9 cellular contexts compared by ENCODE assay signal in genomic region chr10:121668336-121669009, GRCh38.
DNase-seq lines count a peak whose midpoint lies in the region; ATAC-seq, FAIRE-seq and TF ChIP-seq lines count a peak whose summit lies in the region.
"Had no signal": no experiment of that assay in that cellular context is flagged by ENCODE, and none has a peak within 500 bp of the region (broad histone marks: within the 10 kb centered on the region; RNA-seq: fewer than 3 reads in every experiment).

No MANE protein-coding gene starts in this region.

- H3K27me3 ChIP-seq in K562 (ENCODE audit: control insufficient read depth in 2 of 2, insufficient read depth in 2 of 2, low read length in 2 of 2) (peaks cover 0 to 16% of the 10 kb centered on the region in 2 experiments; a peak in 2 of 5 replicates), stomach (no peaks in the 10 kb centered on the region)

- DNase-seq in K562 (ENCODE audit: extremely low read depth in 1 of 4, low spot score in 3 of 4) (no peak), iPS-NIHi7 (ENCODE audit: extremely low spot score) (peak; percentile 80), stomach (peak; percentile 60), NCI-H1694 (lab: John Stamatoyannopoulos, UW) (no peak), NCI-H1105 treated with DMSO at 0.1 percent for 48 hours (lab: John Stamatoyannopoulos, UW) (no peak)
- DNase-seq: naive B cell had no signal

- H3K9me1 ChIP-seq in K562 (ENCODE audit: control insufficient read depth, insufficient read depth, low read length), result no peaks in the 10 kb centered on the region

- H3K36me3 ChIP-seq in K562 (ENCODE audit: control insufficient read depth, insufficient read depth, low read length) (no peaks in the 10 kb centered on the region), stomach (no peaks in the 10 kb centered on the region)

- ATAC-seq in K562 (no peak), GM21423 (IDR thresholded peaks at IDR 0.05; ENCODE audit: unreplicated experiment) (no peak), HG02759 (IDR thresholded peaks at IDR 0.05; ENCODE audit: unreplicated experiment) (no peak)

- TF ChIP-seq EP300 in Ishikawa (IDR thresholded peaks at IDR 0.05; ENCODE audit: borderline replicate concordance) (peak; percentile 28; the same call in 1 of the 2 replicates), K562 (IDR thresholded peaks at IDR 0.05; ENCODE audit: low read length) (no peak), stomach (IDR thresholded peaks at IDR 0.05) (no peak)

- intact Hi-C loops in K562 (cut with micrococcal nuclease), result no loop called here
- intact Hi-C loops in stomach (cut with DNase I; ENCODE audit: low total_unique reads), result no loop called here

- no peaks in the 10 kb centered on the region for H3K4me1 ChIP-seq in K562 (replicated peaks in 1 of 2; ENCODE audit: control insufficient read depth in 2 of 2, insufficient read depth in 2 of 2, low read length in 2 of 2)
- peaks cover 0 to 18% (median 12%) of the 10 kb centered on the region in 4 donors for H3K4me1 ChIP-seq in stomach

- H2AFZ ChIP-seq in K562 (ENCODE audit: low read depth, low read length), result no peak overlapping the region

- H3K4me2 ChIP-seq in K562 (ENCODE audit: insufficient read depth, low read length), result no peak overlapping the region

- H3K79me2 ChIP-seq in K562 (ENCODE audit: control insufficient read depth, insufficient read depth, low read length), result no peaks in the 10 kb centered on the region

- CTCF ChIA-PET in K562 (lab: Yijun Ruan, JAX; ENCODE audit: low intra/inter-chr PET ratio), result no interaction called here

- in situ Hi-C loops in K562 (cut with MboI), result no loop called here

- TF ChIP-seq CTCF in K562 (IDR thresholded peaks at IDR 0.05 in 2 of 3, conservative IDR thresholded peaks at IDR 0.05 in 1 of 3; ENCODE audit: insufficient read depth in 2 of 3, low read depth in 1 of 3, low read length in 3 of 3), result no peak
- no peak for TF ChIP-seq CTCF in stomach (IDR thresholded peaks at IDR 0.05)

- 0% methylated on average over 4 of the region's 8 CpGs for WGBS in K562 (ENCODE audit: insufficient coverage, low coverage, missing lambda C conversion rate)
- WGBS in stomach, 5 donors, result 10 to 19% (median 13%) methylated on average over 8 of the region's 8 CpGs

- BruUV-seq in K562 (replicated peaks; lab: Mats Ljungman, UMichigan), result no TSS peak

- H3K27ac ChIP-seq in K562 (ENCODE audit: extremely low read depth, low read depth, low read length), result no peak overlapping the region
- H3K27ac ChIP-seq in stomach, result peak overlapping the region in 4 of 5 donors; percentile 21 to 77 (median 56)

- TF ChIP-seq RAD21 in Ishikawa (IDR thresholded peaks at IDR 0.05; ENCODE audit: low read depth) (0 out of 2 replicates have a peak, but pooled peaks have one; percentile 0), K562 (CRISPR knock-in tag; conservative IDR thresholded peaks at IDR 0.05 in 1 of 2, IDR thresholded peaks at IDR 0.05 in 1 of 2) (no peak)

- H3K4me3 ChIP-seq in K562, result no peak overlapping the region
- peak overlapping the region in 1 of 4 donors; percentile 7 for H3K4me3 ChIP-seq in stomach

- no peak for FAIRE-seq in K562 (lab: Jason Lieb, UNC)

- no peak for TF ChIP-seq POLR2A in K562 (conservative IDR thresholded peaks at IDR 0.05)
- no peak for TF ChIP-seq POLR2A in stomach (IDR thresholded peaks at IDR 0.05)

- no peak overlapping the region for H3K9ac ChIP-seq in K562 (ENCODE audit: insufficient read depth in 1 of 2, low read depth in 2 of 2, low read length in 2 of 2)

- H3K9me3 ChIP-seq in K562 (replicated peaks; ENCODE audit: control insufficient read depth, insufficient read depth, low read depth, low read length) (no peaks in the 10 kb centered on the region), stomach (no peaks in the 10 kb centered on the region)

- POLR2A ChIA-PET in K562 (lab: Yijun Ruan, JAX), result no interaction called here

- H4K20me1 ChIP-seq in K562 (replicated peaks; ENCODE audit: control insufficient read depth, insufficient read depth, low read length), result no peaks in the 10 kb centered on the region

TF ChIP-seq in Ishikawa, 13 proteins besides CTCF, POLR2A, EP300 and RAD21 (continues in another document):
- peak; percentile 16; the same call in 1 of the 2 replicates for TF ChIP-seq TCF12 (IDR thresholded peaks at IDR 0.05; ENCODE audit: low read depth)
- TF ChIP-seq USF1 (IDR thresholded peaks at IDR 0.05), result peak; percentile 57
- TF ChIP-seq NFIC (IDR thresholded peaks at IDR 0.05), result peak; percentile 91
- TF ChIP-seq ZBTB7A (IDR thresholded peaks at IDR 0.05; ENCODE audit: low read depth), result 0 out of 2 replicates have a peak, but pooled peaks have one; percentile 38
- TF ChIP-seq FOXM1 (IDR thresholded peaks at IDR 0.05; ENCODE audit: borderline replicate concordance, low read depth), result 0 out of 2 replicates have a peak, but pooled peaks have one; percentile 26
- peak; percentile 55 for TF ChIP-seq MAX (IDR thresholded peaks at IDR 0.05)

TF ChIP-seq in K562, 482 proteins besides CTCF, POLR2A, EP300 and RAD21:
- TF ChIP-seq ZBTB8A (IDR thresholded peaks at IDR 0.05; ENCODE audit: partially characterized antibody) (no peak), ZNF224 (CRISPR knock-in tag; IDR thresholded peaks at IDR 0.05) (no peak), NFIC (IDR thresholded peaks at IDR 0.05) (peak; percentile 44; the same call in 1 of the 2 replicates), ATF6 (CRISPR knock-in tag; IDR thresholded peaks at IDR 0.05) (no peak)

Comparison
In these comparisons a context has a peak if more than half of its experiments do, and no peak if none do; other contexts are left out.
1. DNase-seq: peak in iPS-NIHi7 (single experiment) and stomach (single experiment); none in K562 (0 of 4), NCI-H1694 (single experiment) and NCI-H1105 treated with DMSO at 0.1 percent for 48 hours (single experiment).